ENCODE assay signal across 8 cellular contexts in genomic region chr10:124092270-124093075, GRCh38. TPM values are rescaled to one million over a fixed set of nuclear protein-coding genes. Genes with fewer than 3 reads are reported as not detected.
DNase-seq lines count a peak whose midpoint lies in the region; ATAC-seq and TF ChIP-seq lines count a peak whose summit lies in the region.

No MANE protein-coding gene starts in this region.

- DNase-seq in CD1c-positive myeloid dendritic cell (ENCODE audit: extremely low spot score): peak; percentile 72
- DNase-seq in endothelial cell (ENCODE audit: low spot score): peak; percentile 64
- peak; percentile 42 to 72 for DNase-seq in mesothelial cell of epicardium (ENCODE audit: low spot score in 2 of 2, unreplicated experiment in 2 of 2)
- peak; percentile 47 to 74 for DNase-seq in tibial artery
- DNase-seq in NCI-H2029 treated with DMSO at 0.1 percent for 48 hours (lab: John Stamatoyannopoulos, UW): no peak

- peaks cover 12% of the 10 kb centered on the region for H3K36me3 Mint-ChIP-seq in endothelial cell (ENCODE audit: low read depth, unreplicated experiment)
- no peaks in the 10 kb centered on the region for H3K36me3 Mint-ChIP-seq in mesothelial cell of epicardium

- H3K27me3 ChIP-seq in SU-DHL-6 (ENCODE audit: low read length) (no peaks in the 10 kb centered on the region), tibial artery (no peaks in the 10 kb centered on the region)

- no peak for TF ChIP-seq CTCF in SU-DHL-6 (IDR thresholded peaks at IDR 0.05; ENCODE audit: insufficient read depth, low read length, poor library complexity, severe bottlenecking)
- TF ChIP-seq CTCF in endothelial cell (IDR thresholded peaks at IDR 0.05; ENCODE audit: unreplicated experiment): no peak
- no peak for TF ChIP-seq CTCF in mesothelial cell of epicardium (IDR thresholded peaks at IDR 0.05; ENCODE audit: unreplicated experiment)
- TF ChIP-seq CTCF in tibial artery (IDR thresholded peaks at IDR 0.05): peak; percentile 17 to 21

- H3K9me3 ChIP-seq in SU-DHL-6 (ENCODE audit: insufficient read depth, low read length) (no peaks in the 10 kb centered on the region), tibial artery (no peaks in the 10 kb centered on the region)

- H3K4me3 ChIP-seq in SU-DHL-6 (ENCODE audit: insufficient read depth, low read length, poor library complexity, severe bottlenecking) (peak overlapping the region; percentile 65), tibial artery (peak overlapping the region; percentile 77 to 78)

- H3K27ac Mint-ChIP-seq in endothelial cell (ENCODE audit: unreplicated experiment) (no peak overlapping the region), mesothelial cell of epicardium (peak overlapping the region; percentile 76)

- H3K27ac ChIP-seq in SU-DHL-6 (ENCODE audit: low read depth, low read length): peak overlapping the region; percentile 69
- peak overlapping the region; percentile 88 to 93 for H3K27ac ChIP-seq in tibial artery

- intact Hi-C loops in tibial artery (cut with DNase I; ENCODE audit: low total_unique reads): loop anchor here (10.0 kb wide), 1 partner anchor 132 kb away; no protein-coding TSS in a partner anchor

- H3K4me3 Mint-ChIP-seq in endothelial cell (ENCODE audit: unreplicated experiment) (peak overlapping the region; percentile 93), mesothelial cell of epicardium (peak overlapping the region; percentile 86)

- ATAC-seq in GM21447 (IDR thresholded peaks at IDR 0.05; ENCODE audit: unreplicated experiment): peak; percentile 49
- ATAC-seq in GM18870 (IDR thresholded peaks at IDR 0.05; ENCODE audit: unreplicated experiment): no peak

- H3K27me3 Mint-ChIP-seq in endothelial cell (ENCODE audit: unreplicated experiment): peaks cover 12% of the 10 kb centered on the region
- peaks cover 17% of the 10 kb centered on the region for H3K27me3 Mint-ChIP-seq in mesothelial cell of epicardium (ENCODE audit: low read depth)

- peaks cover 42% of the 10 kb centered on the region for H3K79me2 ChIP-seq in SU-DHL-6 (ENCODE audit: insufficient read depth, low read length)

- peak overlapping the region; percentile 74 for H3K9ac ChIP-seq in SU-DHL-6 (ENCODE audit: low read length)

- H3K36me3 ChIP-seq in SU-DHL-6 (ENCODE audit: low read length): no peaks in the 10 kb centered on the region
- no peaks in the 10 kb centered on the region for H3K36me3 ChIP-seq in tibial artery

- H3F3A ChIP-seq in SU-DHL-6 (ENCODE audit: insufficient read depth): peaks cover 15% of the 10 kb centered on the region

- H3K4me1 ChIP-seq in tibial artery: peaks cover 0 to 43% (median 26%) of the 10 kb centered on the region in 4 donors

- H3K9me2 ChIP-seq in SU-DHL-6 (replicated peaks; ENCODE audit: insufficient read depth, low read length): no peaks in the 10 kb centered on the region

- peak overlapping the region; percentile 79 for H2AFZ ChIP-seq in SU-DHL-6 (ENCODE audit: low read depth, low read length, severe bottlenecking)

- H4K20me1 ChIP-seq in SU-DHL-6 (ENCODE audit: low read depth, low read length): no peaks in the 10 kb centered on the region

- H3K4me2 ChIP-seq in SU-DHL-6 (ENCODE audit: low read depth, low read length, poor library complexity, severe bottlenecking): peak overlapping the region; percentile 77

- H3K4me1 Mint-ChIP-seq in endothelial cell (ENCODE audit: unreplicated experiment) (peaks cover 56% of the 10 kb centered on the region), mesothelial cell of epicardium (peaks cover 41% of the 10 kb centered on the region)

- H3K9me3 Mint-ChIP-seq in endothelial cell (ENCODE audit: unreplicated experiment): no peaks in the 10 kb centered on the region
- peaks cover 2% of the 10 kb centered on the region for H3K9me3 Mint-ChIP-seq in mesothelial cell of epicardium

RNA-seq across cellular contexts. Expression of gene CHST15, which starts 0.9 kb away (rescaled TPM):
- 148 TPM for total RNA-seq in endothelial cell (ENCODE audit: unreplicated experiment)
- 34.5 to 39.4 TPM (median 35.9 TPM) in 3 replicates for total RNA-seq in mesothelial cell of epicardium

Comparison
In these comparisons a context has a peak if more than half of its experiments do, and no peak if none do; other contexts are left out.
1. CTCF ChIP-seq: peak in tibial artery (2 of 2); none in SU-DHL-6 (single experiment), endothelial cell (single experiment) and mesothelial cell of epicardium (single experiment).